8 cellular contexts compared by ENCODE assay signal in the genomic region with DNA sequence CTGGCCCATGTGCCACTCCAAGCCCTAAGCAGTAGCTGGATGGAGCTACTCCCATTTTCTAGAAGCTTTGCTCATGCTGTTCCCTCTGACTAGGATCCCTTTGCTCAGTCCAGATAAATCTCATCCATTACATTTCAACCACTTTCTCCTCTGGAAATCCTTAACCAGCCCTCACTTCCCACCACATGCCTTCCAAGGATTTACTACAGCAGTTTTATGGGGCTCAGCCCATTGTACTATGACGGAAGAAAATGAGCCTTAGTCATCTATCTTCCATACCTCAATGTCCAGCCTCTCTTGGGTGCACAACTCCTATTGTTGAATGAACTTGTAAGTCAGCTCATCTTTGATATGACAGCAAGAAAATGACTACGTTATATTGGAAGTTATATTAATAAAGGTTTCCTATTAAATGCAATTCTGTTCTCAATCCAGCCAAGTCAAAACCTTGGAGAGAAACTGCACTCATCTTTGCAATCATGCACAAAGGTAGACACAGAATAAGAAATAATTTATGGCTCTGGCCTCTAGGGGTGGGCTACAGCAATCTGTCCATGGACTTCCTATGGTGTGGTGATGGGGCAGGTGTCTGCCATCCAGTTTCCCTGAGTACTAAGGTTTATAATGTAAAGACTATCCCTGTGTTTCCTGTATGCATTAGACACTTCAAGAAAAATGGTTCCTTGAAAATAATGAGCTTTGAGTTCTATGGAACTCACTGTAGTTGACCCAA. TPM values are rescaled to one million over a fixed set of nuclear protein-coding genes. Genes with fewer than 3 reads are reported as not detected.
DNase-seq lines count a peak whose midpoint lies in the region; ATAC-seq and TF ChIP-seq lines count a peak whose summit lies in the region.

No MANE protein-coding gene starts in this region.

- DNase-seq in A172 (ENCODE audit: low spot score), result peak; percentile 57
- peak; percentile 47 for DNase-seq in NCI-H748 (lab: John Stamatoyannopoulos, UW; ENCODE audit: unreplicated experiment)
- peak; percentile 57 for DNase-seq in fibroblast of pulmonary artery (ENCODE audit: low read depth)
- no peak for DNase-seq in activated CD4-positive, alpha-beta T cell treated with anti-CD3 and anti-CD28 coated beads for 1 hour

- no peak overlapping the region for H3K4me3 ChIP-seq in fibroblast of pulmonary artery (replicated peaks; ENCODE audit: low read depth, low read length)

- peak; percentile 72 for TF ChIP-seq CTCF in GM12872 (IDR thresholded peaks at IDR 0.05; ENCODE audit: insufficient read depth, low read depth, low read length)
- TF ChIP-seq CTCF in fibroblast of pulmonary artery (IDR thresholded peaks at IDR 0.05; ENCODE audit: low read length, missing control alignments), result peak; percentile 33

- no peak for ATAC-seq in GM18867 (IDR thresholded peaks at IDR 0.05; ENCODE audit: unreplicated experiment)
- ATAC-seq in GM18861 (IDR thresholded peaks at IDR 0.05; ENCODE audit: unreplicated experiment), result no peak
- ATAC-seq in GM21825 (IDR thresholded peaks at IDR 0.05; ENCODE audit: unreplicated experiment), result no peak

RNA-seq across cellular contexts. Expression of a gene that starts 3.4 kb away (rescaled TPM):
- total RNA-seq in A172 (2014; rRNA removed; shearing (Covaris generic)), result 15.1 and 17.5 TPM in 2 replicates
